Comparison of ENCODE assay signal across 8 cellular contexts in the genomic region with DNA sequence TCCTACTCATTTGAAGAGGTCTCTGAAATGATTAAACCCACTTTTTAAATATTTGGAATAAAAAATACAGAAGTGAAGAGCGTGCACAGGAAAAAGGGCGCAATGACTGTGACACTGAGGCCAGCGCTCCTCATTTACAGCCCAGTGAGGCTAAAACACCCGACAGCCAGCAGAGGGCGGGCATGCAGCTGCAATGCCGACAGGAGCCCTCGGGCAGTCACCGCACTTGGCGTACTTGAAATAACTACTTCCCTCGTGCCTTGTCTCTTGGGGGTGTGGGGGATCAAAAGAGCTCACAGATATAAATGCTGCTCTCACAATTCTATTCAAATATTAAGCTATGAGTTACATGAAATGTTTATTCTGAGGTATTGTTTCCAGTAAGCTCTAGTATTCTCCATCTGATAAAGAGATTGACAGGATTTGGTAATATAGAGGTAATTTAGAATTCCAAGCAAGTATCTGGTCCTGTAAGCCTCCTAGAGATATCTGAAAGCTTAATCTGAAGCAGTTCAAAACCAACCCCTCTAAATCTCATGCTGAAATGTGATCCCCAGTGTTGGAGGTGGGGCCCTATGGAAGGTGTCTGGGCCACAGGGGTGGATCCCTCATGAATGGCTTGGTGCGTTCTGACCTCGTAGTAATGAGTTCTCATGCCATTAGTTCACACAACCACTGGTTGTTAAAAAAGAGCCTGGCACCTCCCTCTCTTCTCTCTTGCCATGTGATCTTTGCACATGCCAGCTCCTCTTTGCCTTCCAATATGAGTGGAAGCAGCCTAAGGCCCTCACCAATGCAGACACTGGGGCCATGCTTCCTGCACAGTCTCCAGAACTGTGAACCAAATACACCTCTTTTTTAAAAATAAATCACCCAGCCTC.
DNase-seq lines count a peak whose midpoint lies in the region; ATAC-seq and TF ChIP-seq lines count a peak whose summit lies in the region.

No MANE protein-coding gene starts in this region.

- H3K27me3 ChIP-seq in Peyer's patch = no peaks in the 10 kb centered on the region

- H3K4me1 ChIP-seq in Peyer's patch = no peaks in the 10 kb centered on the region

- no peaks in the 10 kb centered on the region for H3K9me3 ChIP-seq in Peyer's patch

- no peak overlapping the region for H3K27ac Mint-ChIP-seq in activated T-cell treated with anti-CD3 and anti-CD28 coated beads, Interleukin-2, amount 50 U/mL, for 72 hours
- H3K27ac Mint-ChIP-seq in neural crest cell (ENCODE audit: unreplicated experiment) = no peak overlapping the region

- no peak overlapping the region for H3K27ac ChIP-seq in Peyer's patch

- H3K4me3 Mint-ChIP-seq in activated T-cell treated with anti-CD3 and anti-CD28 coated beads, Interleukin-2, amount 50 U/mL, for 72 hours = no peak overlapping the region
- H3K4me3 Mint-ChIP-seq in neural crest cell = no peak overlapping the region

- peak in 12 of 14 donors; percentile 16 to 71 (median 52) for DNase-seq in C1 segment of cervical spinal cord (lab: John Stamatoyannopoulos, UW)
- DNase-seq in GM20000 (ENCODE audit: low spot score) = peak; percentile 80
- peak; percentile 83 to 93 (median 86) for DNase-seq in Peyer's patch
- DNase-seq in activated T-cell treated with anti-CD3 and anti-CD28 coated beads, Interleukin-2, amount 50 U/mL, for 72 hours = peak; percentile 77 to 81
- DNase-seq in fibroblast of peridontal ligament (ENCODE audit: extremely low read depth) = peak; percentile 77
- peak; percentile 73 for DNase-seq in neural crest cell (ENCODE audit: low read depth, low spot score)
- peak; percentile 83 for DNase-seq in stimulated activated naive CD8-positive, alpha-beta T cell treated with anti-CD3 and anti-CD28 coated beads, Interleukin-15, Interleukin-2, amounts not matched to agents 100 U/mL and 50 U/mL, for 24 hours

- H3K36me3 Mint-ChIP-seq in activated T-cell treated with anti-CD3 and anti-CD28 coated beads, Interleukin-2, amount 50 U/mL, for 72 hours (ENCODE audit: insufficient read depth in 2 of 2) = peaks cover 0 to 3% of the 10 kb centered on the region in 2 donors
- H3K36me3 Mint-ChIP-seq in neural crest cell (ENCODE audit: low read depth) = no peaks in the 10 kb centered on the region

- peaks cover 0 to 66% (median 0%) of the 10 kb centered on the region in 3 donors for H3K36me3 ChIP-seq in Peyer's patch

- no peaks in the 10 kb centered on the region for H3K4me1 Mint-ChIP-seq in activated T-cell treated with anti-CD3 and anti-CD28 coated beads, Interleukin-2, amount 50 U/mL, for 72 hours (ENCODE audit: low read depth)
- H3K4me1 Mint-ChIP-seq in neural crest cell = no peaks in the 10 kb centered on the region

- TF ChIP-seq POLR2A in Peyer's patch (IDR thresholded peaks at IDR 0.05) = no peak

- ATAC-seq in activated T-cell treated with anti-CD3 and anti-CD28 coated beads, Interleukin-2, amount 50 U/mL, for 72 hours (replicated peaks in 1 of 2) = peak; percentile 89 to 91
- peak; percentile 98 for ATAC-seq in stimulated activated naive CD8-positive, alpha-beta T cell treated with anti-CD3 and anti-CD28 coated beads, Interleukin-15, Interleukin-2, amounts not matched to agents 100 U/mL and 50 U/mL, for 24 hours

- no peaks in the 10 kb centered on the region for H3K9me3 Mint-ChIP-seq in activated T-cell treated with anti-CD3 and anti-CD28 coated beads, Interleukin-2, amount 50 U/mL, for 72 hours
- H3K9me3 Mint-ChIP-seq in neural crest cell = no peaks in the 10 kb centered on the region

- TF ChIP-seq CTCF in GM20000 (IDR thresholded peaks at IDR 0.05; ENCODE audit: extremely low read depth, missing control alignments) (peak; percentile 93), LNCAP (IDR thresholded peaks at IDR 0.05) (peak; percentile 85), Peyer's patch (IDR thresholded peaks at IDR 0.05) (peak; percentile 71 to 94 (median 91)), neural crest cell (conservative IDR thresholded peaks at IDR 0.05) (peak; percentile 98)

- H3K27me3 Mint-ChIP-seq in activated T-cell treated with anti-CD3 and anti-CD28 coated beads, Interleukin-2, amount 50 U/mL, for 72 hours (ENCODE audit: low read depth) = no peaks in the 10 kb centered on the region
- H3K27me3 Mint-ChIP-seq in neural crest cell (ENCODE audit: low read depth) = no peaks in the 10 kb centered on the region

- no peak overlapping the region for H3K4me3 ChIP-seq in Peyer's patch
